Comparison of ENCODE assay signal across 2 cellular contexts in genomic region chr16:14268073-14268472, GRCh38.
TF ChIP-seq lines count a peak whose summit lies in the region.

No MANE protein-coding gene starts in this region.

TF ChIP-seq in HepG2, 621 proteins besides CTCF, POLR2A, EP300 and RAD21:
- TF ChIP-seq BCL6 (CRISPR knock-in tag; IDR thresholded peaks at IDR 0.05) (no peak), ZNF768 (CRISPR knock-in tag; IDR thresholded peaks at IDR 0.05) (no peak), CEBPB (IDR thresholded peaks at IDR 0.05; ENCODE audit: borderline replicate concordance, low read depth, low read length) (peak; percentile 88)

TF ChIP-seq in K562, 482 proteins besides CTCF, POLR2A, EP300 and RAD21:
- TF ChIP-seq USF1 (CRISPR knock-in tag; IDR thresholded peaks at IDR 0.05) (no peak), CEBPB (tag; IDR thresholded peaks at IDR 0.05) (peak; percentile 21; the same call in 1 of the 2 replicates), ZNF263 (CRISPR knock-in tag; IDR thresholded peaks at IDR 0.05; ENCODE audit: borderline replicate concordance) (no peak)
